ENCODE assay signal across 8 cellular contexts in the genomic region with DNA sequence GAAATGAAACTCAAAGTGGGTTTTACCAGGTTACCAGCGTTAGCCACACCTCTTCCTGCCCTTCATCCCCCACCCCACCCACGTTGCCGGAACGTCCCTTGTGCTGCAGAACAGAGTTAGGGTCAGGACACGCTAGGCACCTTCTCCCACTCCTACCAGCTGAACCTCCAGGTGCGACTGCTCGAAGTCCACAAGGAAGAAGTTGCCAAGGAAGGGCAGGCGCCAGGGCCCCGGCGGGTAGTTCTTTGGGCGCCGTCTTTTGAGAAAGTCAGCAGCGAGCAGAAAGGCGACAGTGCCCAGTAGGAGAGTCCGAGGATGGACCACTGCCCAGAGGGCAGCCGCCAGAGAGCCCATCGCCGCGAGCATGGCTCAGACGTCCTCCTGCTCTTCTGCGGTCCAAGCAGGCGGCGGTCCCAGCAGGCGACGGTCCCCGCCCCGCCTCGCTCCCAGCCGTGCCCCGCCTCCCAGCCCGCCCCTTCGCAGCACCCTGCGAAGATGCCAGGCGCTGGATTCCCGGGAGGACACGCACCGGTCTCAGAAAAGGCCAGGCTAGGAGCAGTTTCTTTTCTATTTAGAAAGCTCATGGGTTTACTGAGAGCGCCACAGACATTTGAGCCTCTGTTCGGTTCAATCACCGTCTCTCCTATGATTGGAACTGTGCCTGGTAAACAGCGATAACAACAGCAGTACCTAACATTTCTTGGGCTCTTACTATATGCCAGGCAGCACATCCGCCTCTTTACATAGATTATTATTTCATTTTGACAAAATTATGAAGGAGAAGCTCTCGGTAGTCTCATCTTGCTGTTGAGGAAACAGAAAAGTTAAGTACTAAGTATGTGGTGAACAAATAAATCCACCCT. TPM values are rescaled to one million over a fixed set of nuclear protein-coding genes. Genes with fewer than 3 reads are reported as not detected.
DNase-seq lines count a peak whose midpoint lies in the region; ATAC-seq and TF ChIP-seq lines count a peak whose summit lies in the region.

A gene with protein sequence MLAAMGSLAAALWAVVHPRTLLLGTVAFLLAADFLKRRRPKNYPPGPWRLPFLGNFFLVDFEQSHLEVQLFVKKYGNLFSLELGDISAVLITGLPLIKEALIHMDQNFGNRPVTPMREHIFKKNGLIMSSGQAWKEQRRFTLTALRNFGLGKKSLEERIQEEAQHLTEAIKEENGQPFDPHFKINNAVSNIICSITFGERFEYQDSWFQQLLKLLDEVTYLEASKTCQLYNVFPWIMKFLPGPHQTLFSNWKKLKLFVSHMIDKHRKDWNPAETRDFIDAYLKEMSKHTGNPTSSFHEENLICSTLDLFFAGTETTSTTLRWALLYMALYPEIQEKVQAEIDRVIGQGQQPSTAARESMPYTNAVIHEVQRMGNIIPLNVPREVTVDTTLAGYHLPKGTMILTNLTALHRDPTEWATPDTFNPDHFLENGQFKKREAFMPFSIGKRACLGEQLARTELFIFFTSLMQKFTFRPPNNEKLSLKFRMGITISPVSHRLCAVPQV (minus strand): TSS at position 393 of the 863 bp plus-strand sequence. CDS start 27 bp downstream, at position 366.

- in situ Hi-C loops in gastrocnemius medialis (cut with MboI; ENCODE audit: low sequenced_read_pairs in 4 of 4): loop anchor here in 2 of 4 donors (25.0 kb wide), 2 partner anchors 1189 to 1214 kb away; a partner anchor contains a TSS

- H3K36me3 ChIP-seq in gastrocnemius medialis: no peaks in the 10 kb centered on the region

- peak; percentile 87 to 89 for ATAC-seq in gastrocnemius medialis

- H3K27me3 ChIP-seq in gastrocnemius medialis: no peaks in the 10 kb centered on the region

- TF ChIP-seq POLR2A in gastrocnemius medialis (IDR thresholded peaks at IDR 0.05): peak; percentile 40 to 51

- DNase-seq in AG04449 (ENCODE audit: low read depth, low spot score) (no peak), GM19238 (ENCODE audit: insufficient read length, low spot score) (peak; percentile 6), HT-29 (ENCODE audit: low spot score) (peak; percentile 32), SW480 (ENCODE audit: low spot score) (peak; percentile 47), astrocyte of the hippocampus (ENCODE audit: low read depth, low spot score) (peak; percentile 72), gastrocnemius medialis (peak; percentile 15 to 73), mesenteric fat pad (ENCODE audit: low spot score) (no peak)

- H3K27ac ChIP-seq in gastrocnemius medialis: peak within 1 kb of the TSS; percentile 71 to 84 (median 76)

- TF ChIP-seq CTCF in AG04449 (IDR thresholded peaks at IDR 0.05; ENCODE audit: insufficient read depth, low read length, missing control alignments) (no peak), gastrocnemius medialis (IDR thresholded peaks at IDR 0.05 in 4 of 5, conservative IDR thresholded peaks at IDR 0.05 in 1 of 5) (no peak)

- peaks cover 5% of the 10 kb centered on the region for H3K9me3 ChIP-seq in iPS-18c (ENCODE audit: control insufficient read depth, insufficient read depth, low read length)
- peaks cover 0 to 8% (median 0%) of the 10 kb centered on the region in 3 donors for H3K9me3 ChIP-seq in gastrocnemius medialis

- POLR2A ChIA-PET in AG04449 (lab: Yijun Ruan, JAX): no interaction called here

- H3K4me3 ChIP-seq in AG04449 (ENCODE audit: low read depth, low read length) (peak within 1 kb of the TSS; percentile 53), iPS-18c (ENCODE audit: insufficient read depth, low read depth, low read length) (peak within 1 kb of the TSS; percentile 62), gastrocnemius medialis (peak within 1 kb of the TSS; percentile 51 to 72 (median 58))

- CTCF ChIA-PET in AG04449 (lab: Yijun Ruan, JAX): interaction anchor here (0.9 to 1.5 kb wide), 3 partner anchors 21 to 24 kb away, joined by 3 read pairs; no protein-coding TSS in a partner anchor

- intact Hi-C loops in gastrocnemius medialis (cut with DNase I; ENCODE audit: low total_unique reads): loop anchor here (5.0 to 10.0 kb wide), 2 partner anchors 402 to 884 kb away; no protein-coding TSS in a partner anchor

- peaks cover 0 to 9% of the 10 kb centered on the region in 2 donors for H3K4me1 ChIP-seq in gastrocnemius medialis

RNA-seq across cellular contexts. Expression of the gene that starts here (rescaled TPM):
- total RNA-seq in HT-29 (2014; rRNA removed; shearing (Covaris generic)): not detected in 2 replicates
- total RNA-seq in gastrocnemius medialis (1 to 10 TPM; 2.4 to 8.7 (median 3.2) TPM), mesenteric fat pad (not detected)

Comparison
In these comparisons a context has a peak if more than half of its experiments do, and no peak if none do; other contexts are left out.
1. Peak in DNase-seq in HT-29; RNA of the gene not detected or under 1 TPM.
2. DNase-seq: peak in GM19238 (single experiment), SW480 (single experiment), astrocyte of the hippocampus (single experiment) and gastrocnemius medialis (2 of 2); none in AG04449 (single experiment) and mesenteric fat pad (single experiment).
3. Peak in every context shown above with its lines, with median percentiles within 50 percentile points of each other: H3K4me3 ChIP-seq.